In the genomic region with DNA sequence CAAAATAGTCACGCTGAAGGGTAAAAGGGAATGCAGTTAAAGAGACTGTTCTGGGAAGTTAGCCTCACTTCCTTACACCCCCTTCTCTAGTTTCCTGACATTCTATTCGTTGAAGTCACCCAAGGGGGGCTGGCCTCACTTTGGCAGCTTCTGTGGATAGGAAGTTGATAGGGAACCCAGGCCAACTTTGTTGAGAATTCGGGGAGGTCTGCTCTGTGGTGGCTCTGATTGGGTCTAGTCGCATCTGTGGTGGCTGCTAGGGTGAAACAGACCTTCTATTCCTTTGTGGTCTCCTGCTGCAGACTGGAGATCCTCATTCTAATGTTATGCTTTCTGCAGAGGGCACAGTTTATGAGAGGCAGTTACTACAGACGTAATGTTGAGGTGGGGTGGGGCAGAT, we compare ENCODE assay signal across 1 cellular context.
TF ChIP-seq lines count a peak whose summit lies in the region.

No MANE protein-coding gene starts in this region.

TF ChIP-seq in H1, 55 proteins besides CTCF, POLR2A, EP300 and RAD21:
- no peak for TF ChIP-seq CHD1 (IDR thresholded peaks at IDR 0.05; ENCODE audit: low read depth, low read length)
- TF ChIP-seq, protein P1, sequence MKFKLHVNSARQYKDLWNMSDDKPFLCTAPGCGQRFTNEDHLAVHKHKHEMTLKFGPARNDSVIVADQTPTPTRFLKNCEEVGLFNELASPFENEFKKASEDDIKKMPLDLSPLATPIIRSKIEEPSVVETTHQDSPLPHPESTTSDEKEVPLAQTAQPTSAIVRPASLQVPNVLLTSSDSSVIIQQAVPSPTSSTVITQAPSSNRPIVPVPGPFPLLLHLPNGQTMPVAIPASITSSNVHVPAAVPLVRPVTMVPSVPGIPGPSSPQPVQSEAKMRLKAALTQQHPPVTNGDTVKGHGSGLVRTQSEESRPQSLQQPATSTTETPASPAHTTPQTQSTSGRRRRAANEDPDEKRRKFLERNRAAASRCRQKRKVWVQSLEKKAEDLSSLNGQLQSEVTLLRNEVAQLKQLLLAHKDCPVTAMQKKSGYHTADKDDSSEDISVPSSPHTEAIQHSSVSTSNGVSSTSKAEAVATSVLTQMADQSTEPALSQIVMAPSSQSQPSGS (IDR thresholded peaks at IDR 0.05; ENCODE audit: low read length), result no peak
- no peak for TF ChIP-seq HDAC6 (IDR thresholded peaks at IDR 0.05; ENCODE audit: low read depth, low read length)
- no peak for TF ChIP-seq SP1 (IDR thresholded peaks at IDR 0.05; ENCODE audit: low read depth, low read length)
- no peak for TF ChIP-seq BCL11A (IDR thresholded peaks at IDR 0.05; ENCODE audit: low read depth in 2 of 2, low read length in 2 of 2)
- TF ChIP-seq RFX5 (IDR thresholded peaks at IDR 0.05; ENCODE audit: borderline replicate concordance, low read depth, low read length), result no peak
- TF ChIP-seq RBBP5 (IDR thresholded peaks at IDR 0.05; ENCODE audit: borderline replicate concordance, low read depth, low read length), result no peak
- no peak for TF ChIP-seq YY1 (IDR thresholded peaks at IDR 0.05; ENCODE audit: low read depth, low read length)
- TF ChIP-seq KDM1A (IDR thresholded peaks at IDR 0.05; ENCODE audit: borderline replicate concordance, low read length), result no peak
- TF ChIP-seq ZNF274 (IDR thresholded peaks at IDR 0.05; ENCODE audit: borderline replicate concordance, extremely low read depth, low read length), result no peak
- TF ChIP-seq KDM4A (IDR thresholded peaks at IDR 0.05; ENCODE audit: low read depth, low read length, severe bottlenecking), result no peak
- no peak for TF ChIP-seq SRF (IDR thresholded peaks at IDR 0.05; ENCODE audit: low read depth, low read length)
- no peak for TF ChIP-seq NRF1 (IDR thresholded peaks at IDR 0.05; ENCODE audit: low read depth, low read length)
- TF ChIP-seq GTF2F1 (IDR thresholded peaks at IDR 0.05; ENCODE audit: borderline replicate concordance, low read depth, low read length), result no peak
- TF ChIP-seq JUN (IDR thresholded peaks at IDR 0.05; ENCODE audit: low read depth, low read length), result no peak
- TF ChIP-seq FOSL1 (IDR thresholded peaks at IDR 0.05; ENCODE audit: insufficient read depth, low read depth, low read length), result no peak
- TF ChIP-seq TCF12 (IDR thresholded peaks at IDR 0.05; ENCODE audit: low read depth, low read length), result no peak
- no peak for TF ChIP-seq GABPA (IDR thresholded peaks at IDR 0.05; ENCODE audit: borderline replicate concordance, insufficient read depth, low read length)
- TF ChIP-seq ASH2L (IDR thresholded peaks at IDR 0.05; ENCODE audit: low read length), result no peak
- no peak for TF ChIP-seq EGR1 (IDR thresholded peaks at IDR 0.05; ENCODE audit: borderline replicate concordance, low read depth, low read length)
